ENCODE assay signal across 8 cellular contexts in genomic region chr11:116692318-116693106, GRCh38.
"Had no signal": no experiment of that assay in that cellular context is flagged by ENCODE, and none has a peak within 500 bp of the region (broad histone marks: within the 10 kb centered on the region; RNA-seq: fewer than 3 reads in every experiment).

No MANE protein-coding gene starts in this region.

- H3K4me3 Mint-ChIP-seq: activated T-cell treated with anti-CD3 and anti-CD28 coated beads, Interleukin-2, amount 50 U/mL, for 72 hours; neural crest cell; T-helper 1 cell treated with Interleukin-12 subunit alpha and Interleukin-12 subunit beta and Interleukin-4 antibody, amounts not matched to agents 30 μg/mL and 1 μg/mL, for 36 hours had no signal

- H3K36me3 ChIP-seq: colonic mucosa, gastrocnemius medialis, heart right ventricle, left ventricle myocardium inferior had no signal

- DNase-seq: gastrocnemius medialis, left ventricle myocardium inferior had no signal

- H3K9me3 ChIP-seq: colonic mucosa, gastrocnemius medialis, heart right ventricle, left ventricle myocardium inferior had no signal

- H3K4me3 ChIP-seq: colonic mucosa, gastrocnemius medialis, heart right ventricle, left ventricle myocardium inferior, SK-N-MC had no signal

- H3K27ac ChIP-seq: colonic mucosa, gastrocnemius medialis, heart right ventricle, left ventricle myocardium inferior, SK-N-MC had no signal

- H3K27me3 ChIP-seq: colonic mucosa had no signal

- H3K9me3 Mint-ChIP-seq: activated T-cell treated with anti-CD3 and anti-CD28 coated beads, Interleukin-2, amount 50 U/mL, for 72 hours; neural crest cell; T-helper 1 cell treated with Interleukin-12 subunit alpha and Interleukin-12 subunit beta and Interleukin-4 antibody, amounts not matched to agents 30 μg/mL and 1 μg/mL, for 36 hours had no signal

- H3K27ac Mint-ChIP-seq: activated T-cell treated with anti-CD3 and anti-CD28 coated beads, Interleukin-2, amount 50 U/mL, for 72 hours; T-helper 1 cell treated with Interleukin-12 subunit alpha and Interleukin-12 subunit beta and Interleukin-4 antibody, amounts not matched to agents 30 μg/mL and 1 μg/mL, for 36 hours had no signal

- H3K4me1 ChIP-seq: colonic mucosa, gastrocnemius medialis, heart right ventricle, left ventricle myocardium inferior had no signal
